8 cellular contexts compared by ENCODE assay signal in genomic region chr7:44477063-44477830, GRCh38. TPM values are rescaled to one million over a fixed set of nuclear protein-coding genes. Genes with fewer than 3 reads are reported as not detected.
DNase-seq lines count a peak whose midpoint lies in the region; ATAC-seq and TF ChIP-seq lines count a peak whose summit lies in the region.

No MANE protein-coding gene starts in this region.

- peaks cover 12% of the 10 kb centered on the region for H3K36me3 Mint-ChIP-seq in endothelial cell (ENCODE audit: low read depth, unreplicated experiment)
- peaks cover 20% of the 10 kb centered on the region for H3K36me3 Mint-ChIP-seq in mesothelial cell of epicardium

- H3K27ac Mint-ChIP-seq in endothelial cell (ENCODE audit: unreplicated experiment) (peak overlapping the region; percentile 14), mesothelial cell of epicardium (no peak overlapping the region)

- H3K4me3 Mint-ChIP-seq in endothelial cell (ENCODE audit: unreplicated experiment) (no peak overlapping the region), mesothelial cell of epicardium (no peak overlapping the region)

- TF ChIP-seq CTCF in endothelial cell (IDR thresholded peaks at IDR 0.05; ENCODE audit: unreplicated experiment) (peak; percentile 88), mesothelial cell of epicardium (IDR thresholded peaks at IDR 0.05; ENCODE audit: unreplicated experiment) (peak; percentile 85)

- peaks cover 1% of the 10 kb centered on the region for H3K27me3 Mint-ChIP-seq in endothelial cell (ENCODE audit: unreplicated experiment)
- no peaks in the 10 kb centered on the region for H3K27me3 Mint-ChIP-seq in mesothelial cell of epicardium (ENCODE audit: low read depth)

- no peaks in the 10 kb centered on the region for H3K9me3 Mint-ChIP-seq in endothelial cell (ENCODE audit: unreplicated experiment)
- peaks cover 2% of the 10 kb centered on the region for H3K9me3 Mint-ChIP-seq in mesothelial cell of epicardium

- peak; percentile 83 for ATAC-seq in GM18868 (IDR thresholded peaks at IDR 0.05; ENCODE audit: unreplicated experiment)
- peak; percentile 71 for ATAC-seq in HG03457 (IDR thresholded peaks at IDR 0.05; ENCODE audit: unreplicated experiment)

- H3K4me1 Mint-ChIP-seq in endothelial cell (ENCODE audit: unreplicated experiment) = peaks cover 6% of the 10 kb centered on the region
- peaks cover 18% of the 10 kb centered on the region for H3K4me1 Mint-ChIP-seq in mesothelial cell of epicardium

- DNase-seq in Ammon's horn (ENCODE audit: low spot score) (peak; percentile 86), NOMO-1 (lab: John Stamatoyannopoulos, UW; ENCODE audit: unreplicated experiment in 2 of 2) (peak; percentile 23 to 40), endothelial cell (ENCODE audit: low spot score) (peak; percentile 76), mesothelial cell of epicardium (ENCODE audit: low spot score in 2 of 2, unreplicated experiment in 2 of 2) (peak in 1 of 2 experiments; percentile 52)
- DNase-seq in activated CD8-positive, alpha-beta memory T cell treated with anti-CD3 and anti-CD28 coated beads for 24 hours = peak; percentile 79
- DNase-seq in stimulated activated CD8-positive, alpha-beta memory T cell treated with anti-CD3 and anti-CD28 coated beads, Interleukin-7, amount 100 ng/mL, for 1 hour (ENCODE audit: low read depth in 2 of 2) = peak; percentile 22 to 23

RNA-seq across cellular contexts. Expression of gene NUDCD3, which starts 13.2 kb away (rescaled TPM):
- total RNA-seq in endothelial cell (ENCODE audit: unreplicated experiment) (97.5 TPM), mesothelial cell of epicardium (104 to 107 TPM (median 105 TPM) in 3 replicates)
